ENCODE assay signal across 10 cellular contexts in the genomic region with DNA sequence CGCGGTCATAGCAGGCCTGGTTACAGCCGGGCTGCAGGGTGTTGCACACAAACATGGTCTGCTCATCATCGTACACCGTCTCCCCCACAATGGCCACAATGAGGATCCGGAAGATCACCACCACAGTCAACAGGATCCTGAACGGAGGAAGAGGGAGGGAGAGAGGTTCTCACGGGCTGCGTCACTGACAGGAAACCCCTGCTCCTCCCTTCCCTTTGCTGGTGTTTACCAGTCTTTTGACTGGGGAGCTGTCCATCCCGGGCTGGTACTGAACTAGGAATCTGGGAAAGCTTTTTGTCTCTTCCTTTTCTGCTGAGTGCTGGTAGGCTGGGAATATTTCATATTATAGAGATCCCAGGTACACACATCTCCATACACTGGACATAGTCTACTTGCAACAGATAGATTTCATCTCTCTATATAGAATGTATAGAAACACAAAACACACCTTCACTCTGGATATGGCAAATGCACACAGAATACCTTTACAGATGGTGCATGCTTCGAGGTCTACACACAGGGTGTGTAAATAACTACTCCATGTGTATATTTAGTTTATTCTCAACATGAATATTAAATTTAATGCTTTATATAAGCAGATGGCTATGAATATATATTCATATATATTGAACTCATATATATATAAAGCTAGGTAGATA. TPM values are rescaled to one million over a fixed set of nuclear protein-coding genes. Genes with fewer than 3 reads are reported as not detected.
DNase-seq lines count a peak whose midpoint lies in the region; ATAC-seq and TF ChIP-seq lines count a peak whose summit lies in the region.
"Had no signal": no experiment of that assay in that cellular context is flagged by ENCODE, and none has a peak within 500 bp of the region (broad histone marks: within the 10 kb centered on the region; RNA-seq: fewer than 3 reads in every experiment).

No MANE protein-coding gene starts in this region.

- ATAC-seq in activated CD8-positive, alpha-beta T cell treated with anti-CD3 and anti-CD28 coated beads, Interleukin-2, amount 10 ng/mL, durations not matched to agents 7 days and 5 days: no peak

- H3K27me3 Mint-ChIP-seq in activated CD8-positive, alpha-beta T cell treated with anti-CD3 and anti-CD28 coated beads, Interleukin-2, amount 10 ng/mL, durations not matched to agents 7 days and 5 days (ENCODE audit: low read depth): peaks cover 39% of the 10 kb centered on the region

- TF ChIP-seq CTCF in retinal pigment epithelial cell (conservative IDR thresholded peaks at IDR 0.05; ENCODE audit: low read depth, low read length): no peak

- no peak overlapping the region for H3K4me3 Mint-ChIP-seq in activated CD8-positive, alpha-beta T cell treated with anti-CD3 and anti-CD28 coated beads, Interleukin-2, amount 10 ng/mL, durations not matched to agents 7 days and 5 days

- H3K4me1 Mint-ChIP-seq in activated CD8-positive, alpha-beta T cell treated with anti-CD3 and anti-CD28 coated beads, Interleukin-2, amount 10 ng/mL, durations not matched to agents 7 days and 5 days (ENCODE audit: low read depth): peaks cover 6% of the 10 kb centered on the region

- DNase-seq in HT-29 (ENCODE audit: low spot score) (peak; percentile 23), T1000 (lab: John Stamatoyannopoulos, UW) (peak; percentile 1), glomerular visceral epithelial cell (ENCODE audit: extremely low spot score) (peak; percentile 37), retinal pigment epithelial cell (ENCODE audit: low read depth) (peak; percentile 27), DMS79 treated with DMSO at 0.1 percent for 48 hours (lab: John Stamatoyannopoulos, UW) (no peak), NCI-H748 (lab: John Stamatoyannopoulos, UW; ENCODE audit: unreplicated experiment) (no peak), hippocampal formation (lab: John Stamatoyannopoulos, UW) (no peak)
- no peak for DNase-seq in activated CD8-positive, alpha-beta T cell treated with anti-CD3 and anti-CD28 coated beads, Interleukin-2, amount 10 ng/mL, durations not matched to agents 7 days and 5 days
- DNase-seq: esophagus squamous epithelium; stimulated activated CD4-positive, alpha-beta T cell treated with anti-CD3 and anti-CD28 coated beads, Interleukin-4, amount 100 ng/mL, for 4 hours had no signal

- no peaks in the 10 kb centered on the region for H3K36me3 Mint-ChIP-seq in activated CD8-positive, alpha-beta T cell treated with anti-CD3 and anti-CD28 coated beads, Interleukin-2, amount 10 ng/mL, durations not matched to agents 7 days and 5 days (ENCODE audit: low read depth)

- POLR2A ChIA-PET in activated CD8-positive, alpha-beta T cell treated with anti-CD3 and anti-CD28 coated beads, Interleukin-2, amount 10 ng/mL, durations not matched to agents 7 days and 5 days (lab: Charles Lee): no interaction called here

- CTCF ChIA-PET in activated CD8-positive, alpha-beta T cell treated with anti-CD3 and anti-CD28 coated beads, Interleukin-2, amount 10 ng/mL, durations not matched to agents 7 days and 5 days (lab: Charles Lee): no interaction called here

- H3K27ac Mint-ChIP-seq in activated CD8-positive, alpha-beta T cell treated with anti-CD3 and anti-CD28 coated beads, Interleukin-2, amount 10 ng/mL, durations not matched to agents 7 days and 5 days: no peak overlapping the region

- no peak overlapping the region for H3K4me3 ChIP-seq in retinal pigment epithelial cell (ENCODE audit: low read length)
- H3K4me3 ChIP-seq: esophagus squamous epithelium had no signal

- no peaks in the 10 kb centered on the region for H3K9me3 Mint-ChIP-seq in activated CD8-positive, alpha-beta T cell treated with anti-CD3 and anti-CD28 coated beads, Interleukin-2, amount 10 ng/mL, durations not matched to agents 7 days and 5 days (ENCODE audit: insufficient read depth)

RNA-seq across cellular contexts. Expression of a gene that starts 1.4 kb away (rescaled TPM):
- total RNA-seq in HT-29 (2014; rRNA removed; shearing (Covaris generic)): not detected in 2 replicates
- not detected for total RNA-seq in activated CD8-positive, alpha-beta T cell treated with anti-CD3 and anti-CD28 coated beads, Interleukin-2, amount 10 ng/mL, durations not matched to agents 7 days and 5 days
- total RNA-seq: esophagus squamous epithelium had no signal

RNA-seq across cellular contexts. Expression of a gene that starts 42.0 kb away (rescaled TPM):
- total RNA-seq in HT-29 (2014; rRNA removed; shearing (Covaris generic)): not detected in 2 replicates
- not detected for total RNA-seq in activated CD8-positive, alpha-beta T cell treated with anti-CD3 and anti-CD28 coated beads, Interleukin-2, amount 10 ng/mL, durations not matched to agents 7 days and 5 days

Comparison
In these comparisons a context has a peak if more than half of its experiments do, and no peak if none do; other contexts are left out.
1. DNase-seq: peak in HT-29 (single experiment), T1000 (single experiment), glomerular visceral epithelial cell (single experiment) and retinal pigment epithelial cell (single experiment); none in activated CD8-positive, alpha-beta T cell treated with anti-CD3 and anti-CD28 coated beads, Interleukin-2, amount 10 ng/mL, durations not matched to agents 7 days and 5 days (single experiment), DMS79 treated with DMSO at 0.1 percent for 48 hours (single experiment), NCI-H748 (single experiment) and hippocampal formation (0 of 2).